ENCODE assay signal across 8 cellular contexts in the genomic region with DNA sequence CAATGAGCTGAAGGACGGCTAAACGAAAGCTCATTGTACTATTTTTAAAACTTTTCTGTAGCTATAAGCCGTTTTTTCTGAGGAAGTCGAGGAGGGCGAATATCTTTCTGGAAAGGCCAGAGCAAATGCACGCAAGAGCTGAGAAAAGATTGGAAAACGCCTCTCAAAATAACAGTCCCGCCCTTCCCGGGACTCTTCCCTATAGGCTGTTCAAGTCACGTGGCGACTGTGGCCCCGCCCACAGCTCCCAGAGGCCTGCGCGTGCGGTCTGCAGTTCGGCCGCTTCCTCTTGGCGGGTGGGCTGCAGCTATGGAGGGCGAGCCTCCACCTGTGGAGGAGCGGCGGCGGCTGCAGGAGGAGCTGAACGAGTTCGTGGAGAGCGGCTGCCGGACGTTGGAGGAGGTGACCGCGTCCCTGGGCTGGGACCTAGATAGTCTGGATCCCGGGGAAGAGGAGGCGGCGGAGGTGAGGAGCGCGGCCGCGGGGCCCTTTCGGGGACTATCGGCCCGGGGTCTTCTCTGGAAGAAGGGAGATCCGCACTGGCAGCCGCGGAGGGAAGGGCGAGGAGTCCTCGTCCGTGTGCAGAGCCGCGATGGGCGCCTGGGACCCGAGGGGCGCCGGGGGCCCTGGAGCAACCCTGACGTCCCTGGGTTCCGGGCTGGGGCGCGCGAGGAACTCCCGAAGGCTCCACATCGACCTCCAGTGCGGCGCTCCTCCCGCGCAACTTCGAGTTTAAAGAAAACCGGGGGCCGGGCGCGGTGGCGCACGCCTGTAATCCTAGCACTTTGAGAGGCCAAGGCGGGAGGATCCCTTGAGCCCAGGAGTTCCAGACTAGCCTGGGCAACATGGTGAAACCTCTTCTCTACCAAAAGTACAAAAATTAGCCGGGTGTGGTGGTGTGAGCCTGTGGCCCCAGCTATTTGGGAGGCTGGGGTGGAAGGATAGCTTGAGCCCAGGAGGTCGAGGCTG. TPM values are rescaled to one million over a fixed set of nuclear protein-coding genes. Genes with fewer than 3 reads are reported as not detected.
DNase-seq lines count a peak whose midpoint lies in the region; ATAC-seq and TF ChIP-seq lines count a peak whose summit lies in the region.

SNRNP48 (plus strand) TSS at position 250 of the 969 bp plus-strand sequence; CDS start at position 310, 60 bp downstream.

- peak; percentile 100 for ATAC-seq in activated T-helper 17 cell treated with anti-CD3 and anti-CD28 coated beads, Interleukin-2, amount 50 U/mL, for 72 hours (replicated peaks)
- peak; percentile 100 for ATAC-seq in natural killer cell treated with Interleukin-12 subunit alpha and Interleukin-12 subunit beta and Interleukin-15 and Interleukin-18, amount 100 ng/mL, for 72 hours
- ATAC-seq in stimulated activated naive CD8-positive, alpha-beta T cell treated with anti-CD3 and anti-CD28 coated beads, Interleukin-15, Interleukin-2, amounts not matched to agents 100 U/mL and 50 U/mL, for 24 hours: peak; percentile 99

- POLR2A ChIA-PET in RWPE1 (lab: Yijun Ruan, JAX; ENCODE audit: low non-redundant PET): no interaction called here

- peaks cover 25% of the 10 kb centered on the region for H3K4me1 Mint-ChIP-seq in activated T-helper 17 cell treated with anti-CD3 and anti-CD28 coated beads, Interleukin-2, amount 50 U/mL, for 72 hours
- peaks cover 34 to 39% of the 10 kb centered on the region in 2 donors for H3K4me1 Mint-ChIP-seq in natural killer cell treated with Interleukin-12 subunit alpha and Interleukin-12 subunit beta and Interleukin-15 and Interleukin-18, amount 100 ng/mL, for 72 hours (ENCODE audit: low read depth in 2 of 2)

- H3K4me3 ChIP-seq in LNCaP clone FGC (ENCODE audit: low read depth, low read length): peak within 1 kb of the TSS; percentile 87
- peak within 1 kb of the TSS; percentile 83 for H3K4me3 ChIP-seq in fibroblast of pulmonary artery (replicated peaks; ENCODE audit: low read depth, low read length)

- peak within 1 kb of the TSS; percentile 96 for H3K27ac Mint-ChIP-seq in activated T-helper 17 cell treated with anti-CD3 and anti-CD28 coated beads, Interleukin-2, amount 50 U/mL, for 72 hours
- H3K27ac Mint-ChIP-seq in natural killer cell treated with Interleukin-12 subunit alpha and Interleukin-12 subunit beta and Interleukin-15 and Interleukin-18, amount 100 ng/mL, for 72 hours: peak within 1 kb of the TSS; percentile 75 to 94

- H3K27me3 Mint-ChIP-seq in activated T-helper 17 cell treated with anti-CD3 and anti-CD28 coated beads, Interleukin-2, amount 50 U/mL, for 72 hours: no peaks in the 10 kb centered on the region
- H3K27me3 Mint-ChIP-seq in natural killer cell treated with Interleukin-12 subunit alpha and Interleukin-12 subunit beta and Interleukin-15 and Interleukin-18, amount 100 ng/mL, for 72 hours: peaks cover 0 to 2% of the 10 kb centered on the region in 2 donors

- peak; percentile 97 for DNase-seq in Daoy (ENCODE audit: low read depth)
- peak; percentile 67 for DNase-seq in GOT3 (lab: John Stamatoyannopoulos, UW)
- DNase-seq in LNCaP clone FGC (ENCODE audit: low read depth): peak; percentile 70
- DNase-seq in RWPE1 (ENCODE audit: low spot score): peak; percentile 85
- DNase-seq in fibroblast of pulmonary artery (ENCODE audit: low read depth): peak; percentile 93
- DNase-seq in natural killer cell treated with Interleukin-12 subunit alpha and Interleukin-12 subunit beta and Interleukin-15 and Interleukin-18, amount 100 ng/mL, for 72 hours (ENCODE audit: low spot score): peak; percentile 92
- peak; percentile 93 for DNase-seq in stimulated activated naive CD8-positive, alpha-beta T cell treated with anti-CD3 and anti-CD28 coated beads, Interleukin-15, Interleukin-2, amounts not matched to agents 100 U/mL and 50 U/mL, for 24 hours

- peak within 1 kb of the TSS; percentile 84 for H3K4me3 Mint-ChIP-seq in activated T-helper 17 cell treated with anti-CD3 and anti-CD28 coated beads, Interleukin-2, amount 50 U/mL, for 72 hours
- H3K4me3 Mint-ChIP-seq in natural killer cell treated with Interleukin-12 subunit alpha and Interleukin-12 subunit beta and Interleukin-15 and Interleukin-18, amount 100 ng/mL, for 72 hours: peak within 1 kb of the TSS; percentile 96

- no peak for TF ChIP-seq CTCF in LNCaP clone FGC (IDR thresholded peaks at IDR 0.05; ENCODE audit: control insufficient read depth, extremely low read depth, insufficient read depth)
- no peak for TF ChIP-seq CTCF in RWPE1 (conservative IDR thresholded peaks at IDR 0.05; ENCODE audit: low read depth)
- TF ChIP-seq CTCF in fibroblast of pulmonary artery (IDR thresholded peaks at IDR 0.05; ENCODE audit: low read length, missing control alignments): no peak

- H3K9me3 Mint-ChIP-seq in activated T-helper 17 cell treated with anti-CD3 and anti-CD28 coated beads, Interleukin-2, amount 50 U/mL, for 72 hours: no peaks in the 10 kb centered on the region
- H3K9me3 Mint-ChIP-seq in natural killer cell treated with Interleukin-12 subunit alpha and Interleukin-12 subunit beta and Interleukin-15 and Interleukin-18, amount 100 ng/mL, for 72 hours: no peaks in the 10 kb centered on the region

- CTCF ChIA-PET in RWPE1 (lab: Yijun Ruan, JAX): interaction anchor here (0.8 kb wide), 1 partner anchor 186 kb away, joined by 3 read pairs; no protein-coding TSS in a partner anchor

- peak within 1 kb of the TSS; percentile 78 for H3K27ac ChIP-seq in RWPE1

- peaks cover 39% of the 10 kb centered on the region for H3K36me3 Mint-ChIP-seq in activated T-helper 17 cell treated with anti-CD3 and anti-CD28 coated beads, Interleukin-2, amount 50 U/mL, for 72 hours (ENCODE audit: low read depth)
- H3K36me3 Mint-ChIP-seq in natural killer cell treated with Interleukin-12 subunit alpha and Interleukin-12 subunit beta and Interleukin-15 and Interleukin-18, amount 100 ng/mL, for 72 hours: no peaks in the 10 kb centered on the region

RNA-seq across cellular contexts. Expression of gene SNRNP48, which starts in this region (rescaled TPM):
- total RNA-seq in Daoy (2014; rRNA removed; shearing (Covaris generic)): 15.5 and 15.9 TPM in 2 replicates
- 10 to 100 TPM; 16.9 to 17.7 TPM for total RNA-seq in activated T-helper 17 cell treated with anti-CD3 and anti-CD28 coated beads, Interleukin-2, amount 50 U/mL, for 72 hours
- total RNA-seq in natural killer cell treated with Interleukin-12 subunit alpha and Interleukin-12 subunit beta and Interleukin-15 and Interleukin-18, amount 100 ng/mL, for 72 hours: 10 to 100 TPM; 14.1 to 16.8 TPM

Comparison
In these comparisons a context has a peak if more than half of its experiments do, and no peak if none do; other contexts are left out.
1. Peak in every context shown above with its lines: DNase-seq, ATAC-seq, H3K4me3 ChIP-seq and H3K27ac ChIP-seq.